ENCODE assay signal across 1 cellular context in the genomic region with DNA sequence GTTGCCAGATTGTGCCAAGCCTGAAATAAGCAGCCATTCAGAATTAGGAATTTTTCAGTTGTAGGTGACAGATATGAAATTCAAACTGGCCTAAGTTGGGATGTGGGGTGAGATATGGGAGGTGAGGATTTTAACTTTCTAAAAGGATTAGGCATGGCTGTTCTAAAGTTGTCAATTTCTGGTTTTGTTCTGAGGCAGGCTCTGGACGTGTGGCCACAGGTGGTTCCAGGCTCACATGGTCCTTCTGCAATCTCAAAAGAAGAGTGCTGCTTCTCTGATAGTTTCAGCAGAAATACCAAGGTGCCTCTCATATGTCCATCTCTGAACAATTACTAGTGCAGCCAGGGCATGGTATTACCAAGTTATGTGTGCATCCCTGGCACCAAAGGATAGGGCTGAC.
A peak's percentile ranks its signal among the peaks of the same experiment; 100 is the strongest.
TF ChIP-seq lines count a peak whose summit lies in the region.

No MANE protein-coding gene starts in this region.

TF ChIP-seq in HEK293, 187 proteins besides CTCF, POLR2A, EP300 and RAD21:
- TF ChIP-seq ZNF169 (tag by site-specific recombination; IDR thresholded peaks at IDR 0.05) (no peak), SCRT2 (tag by site-specific recombination; IDR thresholded peaks at IDR 0.05) (peak; percentile 63), ZNF140 (tag by site-specific recombination; IDR thresholded peaks at IDR 0.05) (no peak), YY2 (tag by site-specific recombination; IDR thresholded peaks at IDR 0.05) (no peak), ZNF785 (tag by site-specific recombination; IDR thresholded peaks at IDR 0.05) (no peak), ZNF350 (tag by site-specific recombination; IDR thresholded peaks at IDR 0.05) (no peak)
- TF ChIP-seq, protein P1, sequence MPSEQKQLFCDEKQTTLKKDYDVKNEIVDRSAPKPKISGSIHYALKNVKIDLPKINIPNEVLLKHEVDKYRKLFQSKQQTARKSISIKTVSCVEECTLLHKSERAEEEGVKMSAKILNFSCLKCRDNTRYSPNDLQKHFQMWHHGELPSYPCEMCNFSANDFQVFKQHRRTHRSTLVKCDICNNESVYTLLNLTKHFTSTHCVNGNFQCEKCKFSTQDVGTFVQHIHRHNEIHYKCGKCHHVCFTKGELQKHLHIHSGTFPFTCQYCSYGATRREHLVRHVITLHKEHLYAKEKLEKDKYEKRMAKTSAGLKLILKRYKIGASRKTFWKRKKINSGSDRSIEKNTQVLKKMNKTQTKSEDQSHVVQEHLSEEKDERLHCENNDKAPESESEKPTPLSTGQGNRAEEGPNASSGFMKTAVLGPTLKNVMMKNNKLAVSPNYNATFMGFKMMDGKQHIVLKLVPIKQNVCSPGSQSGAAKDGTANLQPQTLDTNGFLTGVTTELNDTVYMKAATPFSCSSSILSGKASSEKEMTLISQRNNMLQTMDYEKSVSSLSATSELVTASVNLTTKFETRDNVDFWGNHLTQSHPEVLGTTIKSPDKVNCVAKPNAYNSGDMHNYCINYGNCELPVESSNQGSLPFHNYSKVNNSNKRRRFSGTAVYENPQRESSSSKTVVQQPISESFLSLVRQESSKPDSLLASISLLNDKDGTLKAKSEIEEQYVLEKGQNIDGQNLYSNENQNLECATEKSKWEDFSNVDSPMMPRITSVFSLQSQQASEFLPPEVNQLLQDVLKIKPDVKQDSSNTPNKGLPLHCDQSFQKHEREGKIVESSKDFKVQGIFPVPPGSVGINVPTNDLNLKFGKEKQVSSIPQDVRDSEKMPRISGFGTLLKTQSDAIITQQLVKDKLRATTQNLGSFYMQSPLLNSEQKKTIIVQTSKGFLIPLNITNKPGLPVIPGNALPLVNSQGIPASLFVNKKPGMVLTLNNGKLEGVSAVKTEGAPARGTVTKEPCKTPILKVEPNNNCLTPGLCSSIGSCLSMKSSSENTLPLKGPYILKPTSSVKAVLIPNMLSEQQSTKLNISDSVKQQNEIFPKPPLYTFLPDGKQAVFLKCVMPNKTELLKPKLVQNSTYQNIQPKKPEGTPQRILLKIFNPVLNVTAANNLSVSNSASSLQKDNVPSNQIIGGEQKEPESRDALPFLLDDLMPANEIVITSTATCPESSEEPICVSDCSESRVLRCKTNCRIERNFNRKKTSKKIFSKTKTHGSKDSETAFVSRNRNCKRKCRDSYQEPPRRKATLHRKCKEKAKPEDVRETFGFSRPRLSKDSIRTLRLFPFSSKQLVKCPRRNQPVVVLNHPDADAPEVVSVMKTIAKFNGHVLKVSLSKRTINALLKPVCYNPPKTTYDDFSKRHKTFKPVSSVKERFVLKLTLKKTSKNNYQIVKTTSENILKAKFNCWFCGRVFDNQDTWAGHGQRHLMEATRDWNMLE (tag by site-specific recombination; conservative IDR thresholded peaks at IDR 0.05; ENCODE audit: low read depth), result no peak
- TF ChIP-seq, protein P2, sequence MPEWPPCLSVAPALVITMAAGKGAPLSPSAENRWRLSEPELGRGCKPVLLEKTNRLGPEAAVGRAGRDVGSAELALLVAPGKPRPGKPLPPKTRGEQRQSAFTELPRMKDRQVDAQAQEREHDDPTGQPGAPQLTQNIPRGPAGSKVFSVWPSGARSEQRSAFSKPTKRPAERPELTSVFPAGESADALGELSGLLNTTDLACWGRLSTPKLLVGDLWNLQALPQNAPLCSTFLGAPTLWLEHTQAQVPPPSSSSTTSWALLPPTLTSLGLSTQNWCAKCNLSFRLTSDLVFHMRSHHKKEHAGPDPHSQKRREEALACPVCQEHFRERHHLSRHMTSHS (tag by site-specific recombination; IDR thresholded peaks at IDR 0.05), result no peak
- TF ChIP-seq, protein P3, sequence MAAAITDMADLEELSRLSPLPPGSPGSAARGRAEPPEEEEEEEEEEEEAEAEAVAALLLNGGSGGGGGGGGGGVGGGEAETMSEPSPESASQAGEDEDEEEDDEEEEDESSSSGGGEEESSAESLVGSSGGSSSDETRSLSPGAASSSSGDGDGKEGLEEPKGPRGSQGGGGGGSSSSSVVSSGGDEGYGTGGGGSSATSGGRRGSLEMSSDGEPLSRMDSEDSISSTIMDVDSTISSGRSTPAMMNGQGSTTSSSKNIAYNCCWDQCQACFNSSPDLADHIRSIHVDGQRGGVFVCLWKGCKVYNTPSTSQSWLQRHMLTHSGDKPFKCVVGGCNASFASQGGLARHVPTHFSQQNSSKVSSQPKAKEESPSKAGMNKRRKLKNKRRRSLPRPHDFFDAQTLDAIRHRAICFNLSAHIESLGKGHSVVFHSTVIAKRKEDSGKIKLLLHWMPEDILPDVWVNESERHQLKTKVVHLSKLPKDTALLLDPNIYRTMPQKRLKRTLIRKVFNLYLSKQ (tag by site-specific recombination; IDR thresholded peaks at IDR 0.05; ENCODE audit: borderline replicate concordance), result no peak
TF ChIP-seq in HEK293: peak in this region for 1.
